ENCODE assay signal across 8 cellular contexts in genomic region chr7:130884437-130885417, GRCh38.
A peak's percentile ranks its signal among the peaks of the same experiment; 100 is the strongest.
DNase-seq lines count a peak whose midpoint lies in the region; ATAC-seq and TF ChIP-seq lines count a peak whose summit lies in the region.

No MANE protein-coding gene starts in this region.

- DNase-seq in Caco-2 (peak in 1 of 2 experiments; percentile 49), LoVo (ENCODE audit: low spot score) (peak; percentile 67), choroid plexus epithelial cell (ENCODE audit: low read depth) (peak; percentile 71), naive B cell (no peak), AML-193 (lab: John Stamatoyannopoulos, UW) (no peak), MG63 (no peak), NCI-H2107 (lab: John Stamatoyannopoulos, UW) (no peak), NCI-H82 (lab: John Stamatoyannopoulos, UW) (no peak)

- H3K27ac Mint-ChIP-seq in Caco-2 (ENCODE audit: unreplicated experiment) (peak overlapping the region; percentile 60), naive B cell (peak overlapping the region in 4 of 6 donors; percentile 31 to 65 (median 58))

- H3K4me3 ChIP-seq in Caco-2 (ENCODE audit: low read depth, low read length) = no peak overlapping the region
- H3K4me3 ChIP-seq in choroid plexus epithelial cell (ENCODE audit: low read depth, low read length) = no peak overlapping the region
- H3K4me3 ChIP-seq in MG63 = no peak overlapping the region

- no peak overlapping the region for H3K4me3 Mint-ChIP-seq in Caco-2 (ENCODE audit: unreplicated experiment)
- H3K4me3 Mint-ChIP-seq in naive B cell = no peak overlapping the region

- no TSS peak for BruUV-seq in Caco-2 (replicated peaks; lab: Mats Ljungman, UMichigan)

- H3K4me1 ChIP-seq in Caco-2 = peaks cover 18% of the 10 kb centered on the region

- peaks cover 27% of the 10 kb centered on the region for H3K4me1 Mint-ChIP-seq in Caco-2 (ENCODE audit: low read depth, unreplicated experiment)
- peaks cover 0 to 12% (median 7%) of the 10 kb centered on the region in 3 donors for H3K4me1 Mint-ChIP-seq in naive B cell

- intact Hi-C loops in Caco-2 (cut with micrococcal nuclease; ENCODE audit: unreplicated experiment) = no loop called here

- H3K36me3 ChIP-seq in Caco-2 (ENCODE audit: control insufficient read depth, insufficient read depth, low read length) = no peaks in the 10 kb centered on the region
- peaks cover 85% of the 10 kb centered on the region for H3K36me3 ChIP-seq in MG63

- H3K36me3 Mint-ChIP-seq in Caco-2 (ENCODE audit: insufficient read depth, unreplicated experiment) (peaks cover 17% of the 10 kb centered on the region), naive B cell (peaks cover 7 to 15% of the 10 kb centered on the region in 2 donors)

- POLR2A ChIA-PET in Caco-2 (lab: Charles Lee) = interaction anchor here (0.8 kb wide), 1 partner anchor 39 kb away, joined by 4 read pairs; no protein-coding TSS in a partner anchor

- H3K9me3 Mint-ChIP-seq in Caco-2 (ENCODE audit: unreplicated experiment) (no peaks in the 10 kb centered on the region), naive B cell (no peaks in the 10 kb centered on the region)

- TF ChIP-seq CTCF in Caco-2 (IDR thresholded peaks at IDR 0.05; ENCODE audit: insufficient read depth in 1 of 2, low read depth in 1 of 2, low read length in 1 of 2, severe bottlenecking in 1 of 2, unreplicated experiment in 1 of 2) (no peak), choroid plexus epithelial cell (conservative IDR thresholded peaks at IDR 0.05; ENCODE audit: low read depth, low read length) (no peak)

- H3K27me3 ChIP-seq in Caco-2 (replicated peaks; ENCODE audit: control insufficient read depth, insufficient read depth, low read length) = no peaks in the 10 kb centered on the region
- no peaks in the 10 kb centered on the region for H3K27me3 ChIP-seq in MG63

- H3K27me3 Mint-ChIP-seq in Caco-2 (ENCODE audit: insufficient read depth, unreplicated experiment) (no peaks in the 10 kb centered on the region), naive B cell (no peaks in the 10 kb centered on the region)

- H3K9me3 ChIP-seq in Caco-2 (no peaks in the 10 kb centered on the region), MG63 (no peaks in the 10 kb centered on the region)

- CTCF ChIA-PET in Caco-2 (lab: Charles Lee) = interaction anchor here (0.7 to 1.6 kb wide), 5 partner anchors 9 to 156 kb away, joined by 3 to 17 read pairs (median 3); no protein-coding TSS in a partner anchor

- ATAC-seq in naive B cell (ENCODE audit: low read depth in 2 of 2) = no peak

Comparison
In these comparisons a context has a peak if more than half of its experiments do, and no peak if none do; other contexts are left out.
1. DNase-seq: peak in LoVo (single experiment) and choroid plexus epithelial cell (single experiment); none in naive B cell (single experiment), AML-193 (0 of 2), MG63 (single experiment), NCI-H2107 (single experiment) and NCI-H82 (single experiment).